In genomic region chr6:106556368-106556960, GRCh38 we compare ENCODE assay signal across 9 cellular contexts.
DNase-seq lines count a peak whose midpoint lies in the region; ATAC-seq and TF ChIP-seq lines count a peak whose summit lies in the region.
"Had no signal": no experiment of that assay in that cellular context is flagged by ENCODE, and none has a peak within 500 bp of the region (broad histone marks: within the 10 kb centered on the region; RNA-seq: fewer than 3 reads in every experiment).

No MANE protein-coding gene starts in this region.

- no peak overlapping the region for H3K4me3 ChIP-seq in IMR-90 (ENCODE audit: insufficient read depth, low read depth, low read length)
- no peak overlapping the region for H3K4me3 ChIP-seq in right lobe of liver
- H3K4me3 ChIP-seq in lower leg skin (ENCODE audit: low read depth, poor library complexity, severe bottlenecking): no peak overlapping the region
- H3K4me3 ChIP-seq in aorta (ENCODE audit: low read length in 2 of 2): no peak overlapping the region

- peak overlapping the region in 1 of 7 donors; percentile 57 for H3K27ac Mint-ChIP-seq in CD14-positive monocyte
- H3K27ac Mint-ChIP-seq in activated T-helper 17 cell treated with anti-CD3 and anti-CD28 coated beads, Interleukin-2, amount 50 U/mL, for 72 hours: peak overlapping the region; percentile 26

- no peak overlapping the region for H4K5ac ChIP-seq in IMR-90 (ENCODE audit: low read depth, low read length)

- POLR2A ChIA-PET in IMR-90 (lab: Charles Lee; ENCODE audit: unreplicated experiment): no interaction called here

- no peak overlapping the region for H2BK120ac ChIP-seq in IMR-90 (ENCODE audit: low read depth, low read length)

- dilution Hi-C loops in IMR-90 (cut with HindIII; ENCODE audit: low sequenced_read_pairs, unreplicated experiment): loop anchor here (25.0 kb wide), 1 partner anchor 119 kb away; no protein-coding TSS in a partner anchor

- H3K36me3 ChIP-seq in IMR-90 (ENCODE audit: control insufficient read depth, insufficient read depth, low read length) (no peaks in the 10 kb centered on the region), right lobe of liver (peaks cover 0 to 30% (median 5%) of the 10 kb centered on the region in 4 donors), aorta (ENCODE audit: control insufficient read depth in 1 of 2, insufficient read depth in 2 of 2, low read length in 1 of 2) (no peaks in the 10 kb centered on the region)

- no peak overlapping the region for H3K56ac ChIP-seq in IMR-90 (ENCODE audit: extremely low read depth, insufficient read depth, low read length)

- no peak overlapping the region for H2BK20ac ChIP-seq in IMR-90 (ENCODE audit: low read depth, low read length)

- H4K8ac ChIP-seq in IMR-90 (ENCODE audit: low read depth in 2 of 2, low read length in 2 of 2): no peak overlapping the region

- BruUV-seq in IMR-90 (replicated peaks; lab: Mats Ljungman, UMichigan): no TSS peak

- ATAC-seq in IMR-90 (ENCODE audit: low read depth) (peak; percentile 49; the same call in 1 of the 2 replicates), right lobe of liver (peak; percentile 43 to 67 (median 53)), aorta (ENCODE audit: low FRiP score) (no peak), HG03097 (IDR thresholded peaks at IDR 0.05; ENCODE audit: low FRiP score, unreplicated experiment) (no peak)
- ATAC-seq in activated T-helper 17 cell treated with anti-CD3 and anti-CD28 coated beads, Interleukin-2, amount 50 U/mL, for 72 hours (replicated peaks): no peak

- H3K27me3 ChIP-seq in IMR-90 (ENCODE audit: control insufficient read depth, insufficient read depth, low read length): no peaks in the 10 kb centered on the region
- H3K27me3 ChIP-seq in right lobe of liver: no peaks in the 10 kb centered on the region
- H3K27me3 ChIP-seq in aorta (ENCODE audit: control insufficient read depth in 1 of 2, insufficient read depth in 2 of 2, low read length in 1 of 2): peaks cover 0 to 1% of the 10 kb centered on the region in 2 donors

- peak; percentile 61 for TF ChIP-seq RAD21 in IMR-90 (IDR thresholded peaks at IDR 0.05; ENCODE audit: low read length)

- H3K9ac ChIP-seq in IMR-90 (ENCODE audit: low read depth, low read length): no peak overlapping the region

- H3K36me3 Mint-ChIP-seq in CD14-positive monocyte: peaks cover 65 to 84% of the 10 kb centered on the region in 2 donors
- H3K36me3 Mint-ChIP-seq in activated T-helper 17 cell treated with anti-CD3 and anti-CD28 coated beads, Interleukin-2, amount 50 U/mL, for 72 hours (ENCODE audit: low read depth): peaks cover 99% of the 10 kb centered on the region

- no CpG with 5 or more reads among the region's 3 CpGs for WGBS in IMR-90 (ENCODE audit: extremely low coverage in 2 of 2, insufficient read length in 1 of 2), 2 experiments
- 38% methylated on average over 3 of the region's 3 CpGs for WGBS in right lobe of liver (ENCODE audit: insufficient coverage, low coverage, low lambda C conversion rate, missing lambda C conversion rate)
- 46 to 49% methylated on average over 3 of the region's 3 CpGs for WGBS in lower leg skin, 2 donors
- WGBS in aorta, 2 donors: 62 to 65% methylated on average over 3 of the region's 3 CpGs

- H3K4me2 ChIP-seq in IMR-90 (ENCODE audit: low read depth, low read length): no peak overlapping the region

- TF ChIP-seq CTCF in CD14-positive monocyte (IDR thresholded peaks at IDR 0.05) (peak; percentile 67), IMR-90 (conservative IDR thresholded peaks at IDR 0.05; ENCODE audit: low read depth, low read length) (peak; percentile 54), right lobe of liver (IDR thresholded peaks at IDR 0.05) (peak; percentile 37 to 43 (median 40)), lower leg skin (IDR thresholded peaks at IDR 0.05) (no peak)

- no peak overlapping the region for H2BK15ac ChIP-seq in IMR-90 (ENCODE audit: low read depth, low read length)

- in situ Hi-C loops in IMR-90 (cut with MboI; ENCODE audit: low sequenced_read_pairs): no loop called here

- no peaks in the 10 kb centered on the region for H3K27me3 Mint-ChIP-seq in CD14-positive monocyte (ENCODE audit: low read depth in 3 of 3)
- H3K27me3 Mint-ChIP-seq in activated T-helper 17 cell treated with anti-CD3 and anti-CD28 coated beads, Interleukin-2, amount 50 U/mL, for 72 hours: no peaks in the 10 kb centered on the region

- H2BK5ac ChIP-seq in IMR-90 (ENCODE audit: low read depth, low read length, poor library complexity, severe bottlenecking): no peak overlapping the region

- peaks cover 23% of the 10 kb centered on the region for H3K4me1 Mint-ChIP-seq in CD14-positive monocyte
- peaks cover 23% of the 10 kb centered on the region for H3K4me1 Mint-ChIP-seq in activated T-helper 17 cell treated with anti-CD3 and anti-CD28 coated beads, Interleukin-2, amount 50 U/mL, for 72 hours

- H3K9me3 Mint-ChIP-seq in CD14-positive monocyte: no peaks in the 10 kb centered on the region
- H3K9me3 Mint-ChIP-seq in activated T-helper 17 cell treated with anti-CD3 and anti-CD28 coated beads, Interleukin-2, amount 50 U/mL, for 72 hours: no peaks in the 10 kb centered on the region

- H3K9me1 ChIP-seq in IMR-90 (ENCODE audit: insufficient read depth, low read length): 0 out of 2 replicates have a peak, but pooled peaks cover 5% of the 10 kb centered on the region

- no peaks in the 10 kb centered on the region; the same call in 1 of the 2 replicates for H3K4me1 ChIP-seq in IMR-90 (ENCODE audit: control insufficient read depth, insufficient read depth, low read length)
- no peaks in the 10 kb centered on the region for H3K4me1 ChIP-seq in right lobe of liver
- H3K4me1 ChIP-seq in aorta (ENCODE audit: control insufficient read depth in 1 of 2, insufficient read depth in 2 of 2, low read length in 2 of 2): no peaks in the 10 kb centered on the region

- no peak overlapping the region for H3K23ac ChIP-seq in IMR-90 (ENCODE audit: low read depth, low read length)

- H4K20me1 ChIP-seq in IMR-90 (ENCODE audit: insufficient read depth, low read length): no peaks in the 10 kb centered on the region

- no peaks in the 10 kb centered on the region for H3K79me1 ChIP-seq in IMR-90 (ENCODE audit: low read depth in 1 of 2, low read length in 2 of 2)

- H2AFZ ChIP-seq in IMR-90 (replicated peaks; ENCODE audit: low read length, poor library complexity): no peak overlapping the region

- no peak overlapping the region for H3K4me3 Mint-ChIP-seq in CD14-positive monocyte
- H3K4me3 Mint-ChIP-seq in activated T-helper 17 cell treated with anti-CD3 and anti-CD28 coated beads, Interleukin-2, amount 50 U/mL, for 72 hours: no peak overlapping the region

- no peak overlapping the region for H3K18ac ChIP-seq in IMR-90 (ENCODE audit: low read depth, low read length)

- CTCF ChIA-PET in IMR-90 (lab: Yijun Ruan, JAX): interaction anchor here (0.8 to 2.2 kb wide), 2 partner anchors 10 to 107 kb away, joined by 3 to 8 read pairs; no protein-coding TSS in a partner anchor

- H3K14ac ChIP-seq in IMR-90 (replicated peaks; ENCODE audit: low read depth, low read length): no peak overlapping the region

- no peak overlapping the region for H3K4ac ChIP-seq in IMR-90 (ENCODE audit: low read depth, low read length)

- no peak for TF ChIP-seq POLR2A in IMR-90 (IDR thresholded peaks at IDR 0.05; ENCODE audit: low read depth, low read length)
- TF ChIP-seq POLR2A in right lobe of liver (IDR thresholded peaks at IDR 0.05): no peak
- no peak for TF ChIP-seq POLR2A in lower leg skin (IDR thresholded peaks at IDR 0.05)

- no peak overlapping the region for H2AK5ac ChIP-seq in IMR-90 (ENCODE audit: low read depth, low read length)

- intact Hi-C loops in CD14-positive monocyte (cut with micrococcal nuclease): no loop called here
- intact Hi-C loops in IMR-90 (cut with micrococcal nuclease): loop anchor here (2.0 kb wide), 2 partner anchors 46 to 110 kb away; no protein-coding TSS in a partner anchor
- intact Hi-C loops in right lobe of liver (cut with DNase I): no loop called here
- intact Hi-C loops in lower leg skin (cut with DNase I; ENCODE audit: low total_unique reads): no loop called here
- intact Hi-C loops in aorta (cut with DNase I): loop anchor here in 1 of 2 donors (2.0 kb wide), 1 partner anchor 112 kb away; no protein-coding TSS in a partner anchor

- no peaks in the 10 kb centered on the region for H3K9me3 ChIP-seq in IMR-90 (ENCODE audit: control insufficient read depth, insufficient read depth, low read length)
- peaks cover 0 to 2% (median 0%) of the 10 kb centered on the region in 4 donors for H3K9me3 ChIP-seq in right lobe of liver
- H3K9me3 ChIP-seq in aorta (ENCODE audit: control insufficient read depth, low read length): no peaks in the 10 kb centered on the region

- H2AK9ac ChIP-seq in IMR-90 (replicated peaks; ENCODE audit: low read depth, low read length, poor library complexity): no peak overlapping the region

- H3K27ac ChIP-seq in IMR-90 (ENCODE audit: insufficient read depth, low read length) (no peak overlapping the region), right lobe of liver (no peak overlapping the region), aorta (ENCODE audit: low read depth in 1 of 2, low read length in 2 of 2) (no peak overlapping the region)

- no peak overlapping the region for H4K91ac ChIP-seq in IMR-90 (ENCODE audit: insufficient read depth, low read depth, low read length)

- DNase-seq in CD14-positive monocyte (ENCODE audit: low spot score): no peak
- peak; percentile 47 for DNase-seq in IMR-90
- no peak for DNase-seq in right lobe of liver
- DNase-seq in lower leg skin (ENCODE audit: low spot score in 2 of 2): no peak
- DNase-seq in activated T-cell treated with anti-CD3 and anti-CD28 coated beads for 4 hours: no peak
- no peak for DNase-seq in aorta
- DNase-seq: Right ventricle myocardium superior had no signal

TF ChIP-seq in IMR-90, 13 proteins besides CTCF, POLR2A, EP300 and RAD21:
- TF ChIP-seq MAZ (IDR thresholded peaks at IDR 0.05; ENCODE audit: borderline replicate concordance, low read depth, low read length) (no peak), CHD1 (IDR thresholded peaks at IDR 0.05; ENCODE audit: low read depth, low read length) (no peak), MXI1 (IDR thresholded peaks at IDR 0.05; ENCODE audit: borderline replicate concordance, low read depth, low read length) (no peak), SMC3 (IDR thresholded peaks at IDR 0.05; ENCODE audit: low read depth, low read length) (peak; percentile 68)

Comparison
In these comparisons a context has a peak if more than half of its experiments do, and no peak if none do; other contexts are left out.
1. CTCF ChIP-seq: peak in CD14-positive monocyte (single experiment), IMR-90 (single experiment) and right lobe of liver (4 of 4); none in lower leg skin (0 of 3).
2. ATAC-seq: peak in IMR-90 (single experiment) and right lobe of liver (4 of 4); none in activated T-helper 17 cell treated with anti-CD3 and anti-CD28 coated beads, Interleukin-2, amount 50 U/mL, for 72 hours (single experiment), aorta (single experiment) and HG03097 (single experiment).